19 cellular contexts compared by ENCODE assay signal in genomic region chr18:58048243-58048642, GRCh38. TPM values are rescaled to one million over a fixed set of nuclear protein-coding genes. Genes with fewer than 3 reads are reported as not detected.
DNase-seq lines count a peak whose midpoint lies in the region; TF ChIP-seq lines count a peak whose summit lies in the region.
"Had no signal": no experiment of that assay in that cellular context is flagged by ENCODE, and none has a peak within 500 bp of the region (broad histone marks: within the 10 kb centered on the region; RNA-seq: fewer than 3 reads in every experiment).

No MANE protein-coding gene starts in this region.

- H4K20me1 ChIP-seq in osteoblast (ENCODE audit: insufficient read depth, low read length): no peaks in the 10 kb centered on the region

- H3K9me3 ChIP-seq in SJSA1 (replicated peaks) (0 out of 2 replicates have a peak, but pooled peaks cover 3% of the 10 kb centered on the region), osteoblast (ENCODE audit: low read depth, low read length) (no peaks in the 10 kb centered on the region)
- H3K9me3 ChIP-seq: A549; BLaER1 treated with 17β-estradiol and CSF1 and Interleukin-3, amounts not matched to agents 10 nM and 100 nM; HAP-1 had no signal

- H3K4me1 ChIP-seq in SJSA1 (replicated peaks) (peaks cover 43% of the 10 kb centered on the region), osteoblast (ENCODE audit: insufficient read depth, low read length) (peaks cover 12% of the 10 kb centered on the region)

- H3K4me2 ChIP-seq in osteoblast (ENCODE audit: insufficient read depth, low read length): no peak overlapping the region

- no peak for TF ChIP-seq CTCF in epithelial cell of proximal tubule (conservative IDR thresholded peaks at IDR 0.05; ENCODE audit: low read depth, low read length)
- TF ChIP-seq CTCF in osteoblast (IDR thresholded peaks at IDR 0.05; ENCODE audit: extremely low read depth, low read depth, low read length): no peak
- TF ChIP-seq CTCF in lower leg skin (IDR thresholded peaks at IDR 0.05): no peak

- DNase-seq in ELR (ENCODE audit: low read depth): peak; percentile 70
- peak in 1 of 2 experiments; percentile 70 for DNase-seq in SJSA1 (ENCODE audit: low read depth in 1 of 2, low spot score in 2 of 2)
- peak; percentile 80 for DNase-seq in epithelial cell of proximal tubule (ENCODE audit: low read depth)
- peak; percentile 38 for DNase-seq in osteoblast (ENCODE audit: insufficient read length, low spot score, missing footprints)
- no peak for DNase-seq in hepatic stellate cell (ENCODE audit: low spot score)
- DNase-seq in lower leg skin (ENCODE audit: low spot score in 2 of 2): no peak
- DNase-seq in retina: no peak
- no peak for DNase-seq in AG20443 (ENCODE audit: low spot score)
- DNase-seq: DMS79, GDM1, NCI-H1417, NCI-H187 treated with DMSO at 0.1 percent for 48 hours, NCI-H345, NCI-H524 treated with DMSO at 0.1 percent for 48 hours had no signal

- H3K4me3 ChIP-seq in SJSA1 (no peak overlapping the region), epithelial cell of proximal tubule (ENCODE audit: low read depth, low read length) (no peak overlapping the region), osteoblast (ENCODE audit: insufficient read depth, low read length) (no peak overlapping the region), lower leg skin (ENCODE audit: low read depth, poor library complexity, severe bottlenecking) (no peak overlapping the region)
- H3K4me3 ChIP-seq: A549; BLaER1 treated with 17β-estradiol and CSF1 and Interleukin-3, amounts not matched to agents 10 nM and 100 nM; HAP-1; K562 had no signal

- H3K79me2 ChIP-seq in osteoblast (ENCODE audit: insufficient read depth, low read length): no peaks in the 10 kb centered on the region

- TF ChIP-seq POLR2A in lower leg skin (IDR thresholded peaks at IDR 0.05): no peak

- H2AFZ ChIP-seq in osteoblast (ENCODE audit: low read length): no peak overlapping the region

- H3K27ac ChIP-seq in SJSA1: peak overlapping the region; percentile 85
- no peak overlapping the region for H3K27ac ChIP-seq in osteoblast (ENCODE audit: low read depth, low read length)
- H3K27ac ChIP-seq: A549; BLaER1 treated with 17β-estradiol and CSF1 and Interleukin-3, amounts not matched to agents 10 nM and 100 nM; RWPE1 had no signal

- 99 to 100% methylated on average over 2 of the region's 2 CpGs for WGBS in lower leg skin, 2 donors

- H3K27me3 ChIP-seq in SJSA1 (replicated peaks): no peaks in the 10 kb centered on the region
- peaks cover 22% of the 10 kb centered on the region for H3K27me3 ChIP-seq in osteoblast (ENCODE audit: insufficient read depth, low read length)
- H3K27me3 ChIP-seq: BLaER1 treated with 17β-estradiol and CSF1 and Interleukin-3, amounts not matched to agents 10 nM and 100 nM had no signal

- intact Hi-C loops in lower leg skin (cut with DNase I; ENCODE audit: low total_unique reads): loop anchor here (10.0 kb wide), 1 partner anchor 277 kb away; no protein-coding TSS in a partner anchor

- peaks cover 8% of the 10 kb centered on the region for H3K36me3 ChIP-seq in SJSA1
- no peaks in the 10 kb centered on the region for H3K36me3 ChIP-seq in osteoblast (ENCODE audit: insufficient read depth, low read length)
- H3K36me3 ChIP-seq: HAP-1 had no signal

RNA-seq across cellular contexts. Expression of gene NEDD4L, which starts 4.2 kb away (rescaled TPM):
- total RNA-seq in SJSA1 (2014; rRNA removed; shearing (Covaris generic)): 31.7 and 36.0 TPM in 2 replicates
- total RNA-seq in epithelial cell of proximal tubule (77.6 and 95.9 TPM in 2 replicates), osteoblast (20.3 and 30.0 TPM in 2 replicates), lower leg skin (100 to 1,000 TPM in 1 of 4 donors, 10 to 100 TPM in 3; 22.9 to 127 (median 35.0) TPM)

Comparison
In these comparisons a context has a peak if more than half of its experiments do, and no peak if none do; other contexts are left out.
1. DNase-seq: peak in ELR (single experiment), epithelial cell of proximal tubule (single experiment) and osteoblast (single experiment); none in hepatic stellate cell (single experiment), lower leg skin (0 of 2), retina (single experiment) and AG20443 (single experiment).